In the genomic region with DNA sequence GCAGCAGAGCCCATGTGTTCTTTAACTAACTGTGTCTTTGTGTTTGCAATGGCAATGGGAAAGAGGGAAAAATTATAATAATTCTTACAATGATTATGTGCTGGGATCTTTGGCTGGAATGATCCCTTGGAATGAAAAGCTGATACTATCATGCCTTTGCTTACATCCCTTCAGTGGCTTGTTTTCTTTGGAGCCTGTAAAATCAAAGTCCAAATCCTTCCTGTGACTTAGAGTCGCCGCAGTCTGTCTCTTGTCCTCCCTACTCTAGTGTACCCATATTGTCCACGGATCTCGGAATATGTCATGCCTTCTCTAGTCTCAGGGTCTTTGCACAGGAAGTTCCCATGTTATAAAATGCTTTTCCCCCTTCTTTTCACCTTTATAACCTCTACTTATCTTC, we compare ENCODE assay signal across 31 cellular contexts.
"Had no signal": no experiment of that assay in that cellular context is flagged by ENCODE, and none has a peak within 500 bp of the region (broad histone marks: within the 10 kb centered on the region; RNA-seq: fewer than 3 reads in every experiment).

No MANE protein-coding gene starts in this region.

- H3K9me2 ChIP-seq: SK-N-SH had no signal

- DNase-seq: activated CD4-positive, alpha-beta T cell treated with anti-CD3 and anti-CD28 coated beads, Interleukin-2, amount 10 ng/mL, durations not matched to agents 24 days and 14 days; activated CD4-positive, alpha-beta T cell treated with anti-CD3 and anti-CD28 coated beads, Interleukin-2, amount 50 U/mL, for 4 hours; activated CD8-positive, alpha-beta T cell treated with anti-CD3 and anti-CD28 coated beads for 36 hours; activated gamma-delta T cell treated with Interleukin-2 at 50 U/mL for 16 hours; activated naive CD4-positive, alpha-beta T cell treated with anti-CD3 and anti-CD28 coated beads for 36 hours; activated T-cell treated with anti-CD3 and anti-CD28 coated beads, Interleukin-2, amount 50 U/mL, for 24 hours; adrenal gland; body of pancreas; Kasumi-1; KG1; NCI-H1092 treated with DMSO at 0.1 percent for 48 hours; NCI-H1417; NCI-H146; NCI-H187; NCI-H2029 treated with DMSO at 0.1 percent for 48 hours; NCI-H2107; NCI-H2171; NCI-H510A; NCI-H526; NCI-H748 treated with DMSO at 0.1 percent for 48 hours; NK-92 treated with Interleukin-12 subunit alpha and Interleukin-12 subunit beta, amount 100 ng/mL, for 24 hours; PC-3; Peyer's patch; RPMI8226; SHP77 treated with DMSO at 0.1 percent for 48 hours; SK-N-SH had no signal

- H3K4me3 Mint-ChIP-seq: activated CD4-positive, alpha-beta T cell treated with anti-CD3 and anti-CD28 coated beads, Interleukin-2, amount 10 ng/mL, durations not matched to agents 24 days and 14 days; activated CD8-positive, alpha-beta T cell treated with anti-CD3 and anti-CD28 coated beads for 36 hours; activated naive CD4-positive, alpha-beta T cell treated with anti-CD3 and anti-CD28 coated beads for 36 hours; activated T-cell treated with anti-CD3 and anti-CD28 coated beads, Interleukin-2, amount 50 U/mL, for 24 hours; T-helper 1 cell treated with Interleukin-12 subunit alpha and Interleukin-12 subunit beta and Interleukin-4 antibody, amounts not matched to agents 30 μg/mL and 1 μg/mL, for 36 hours; T-helper 2 cell treated with Interferon-gamma antibody and Interleukin-4, amounts not matched to agents 5 μg/mL and 100 μg/mL, for 36 hours had no signal

- H3K9me3 Mint-ChIP-seq: activated CD8-positive, alpha-beta T cell treated with anti-CD3 and anti-CD28 coated beads for 36 hours; activated naive CD4-positive, alpha-beta T cell treated with anti-CD3 and anti-CD28 coated beads for 36 hours; activated naive CD4-positive, alpha-beta T cell treated with anti-CD3 and anti-CD28 coated beads, Interleukin-2, amount 50 U/mL, for 72 hours; activated T-cell treated with anti-CD3 and anti-CD28 coated beads, Interleukin-2, amount 50 U/mL, for 24 hours; T-helper 1 cell treated with Interleukin-12 subunit alpha and Interleukin-12 subunit beta and Interleukin-4 antibody, amounts not matched to agents 30 μg/mL and 1 μg/mL, for 36 hours; T-helper 2 cell treated with Interferon-gamma antibody and Interleukin-4, amounts not matched to agents 5 μg/mL and 100 μg/mL, for 36 hours had no signal

- H3K4me3 ChIP-seq: adrenal gland, body of pancreas, breast epithelium, Peyer's patch, SJSA1 had no signal

- H3K36me3 ChIP-seq: adrenal gland, breast epithelium, Peyer's patch, SJSA1 had no signal

- H3K27ac Mint-ChIP-seq: activated CD4-positive, alpha-beta T cell treated with anti-CD3 and anti-CD28 coated beads, Interleukin-2, amount 10 ng/mL, durations not matched to agents 24 days and 14 days; activated CD8-positive, alpha-beta T cell treated with anti-CD3 and anti-CD28 coated beads for 36 hours; activated naive CD4-positive, alpha-beta T cell treated with anti-CD3 and anti-CD28 coated beads for 36 hours; activated naive CD4-positive, alpha-beta T cell treated with anti-CD3 and anti-CD28 coated beads, Interleukin-2, amount 50 U/mL, for 72 hours; activated T-cell treated with anti-CD3 and anti-CD28 coated beads, Interleukin-2, amount 50 U/mL, for 24 hours; T-helper 1 cell treated with Interleukin-12 subunit alpha and Interleukin-12 subunit beta and Interleukin-4 antibody, amounts not matched to agents 30 μg/mL and 1 μg/mL, for 36 hours; T-helper 2 cell treated with Interferon-gamma antibody and Interleukin-4, amounts not matched to agents 5 μg/mL and 100 μg/mL, for 36 hours had no signal

- H3K4me2 ChIP-seq: SK-N-SH had no signal

- H3K4me1 ChIP-seq: breast epithelium, SJSA1 had no signal

- ATAC-seq: activated CD8-positive, alpha-beta T cell treated with anti-CD3 and anti-CD28 coated beads for 36 hours; activated naive CD4-positive, alpha-beta T cell treated with anti-CD3 and anti-CD28 coated beads, Interleukin-2, amount 50 U/mL, for 72 hours; body of pancreas; PC-3 had no signal

- H3K27ac ChIP-seq: adrenal gland, breast epithelium, Peyer's patch, SJSA1 had no signal

- H3K9me3 ChIP-seq: adrenal gland, body of pancreas, breast epithelium, Peyer's patch, SJSA1, SK-N-SH had no signal

- H3K36me3 Mint-ChIP-seq: activated naive CD4-positive, alpha-beta T cell treated with anti-CD3 and anti-CD28 coated beads, Interleukin-2, amount 50 U/mL, for 72 hours had no signal

- H3K27me3 ChIP-seq: adrenal gland, body of pancreas, breast epithelium, Peyer's patch, SJSA1 had no signal
